1 cellular context compared by ENCODE assay signal in genomic region chr19:35143818-35144217, GRCh38.
TF ChIP-seq lines count a peak whose summit lies in the region.

No MANE protein-coding gene starts in this region.

TF ChIP-seq in HEK293, 187 proteins besides CTCF, POLR2A, EP300 and RAD21 (continued from another document):
- no peak for TF ChIP-seq ZNF398 (tag by site-specific recombination; IDR thresholded peaks at IDR 0.05)
- no peak for TF ChIP-seq ZNF18 (tag by site-specific recombination; IDR thresholded peaks at IDR 0.05)
- no peak for TF ChIP-seq ZNF558 (tag by site-specific recombination; IDR thresholded peaks at IDR 0.05)
- TF ChIP-seq ZBTB17 (tag by site-specific recombination; IDR thresholded peaks at IDR 0.05) = peak; percentile 98
